15 cellular contexts compared by ENCODE assay signal in genomic region chr19:6378036-6378435, GRCh38. TPM values are rescaled to one million over a fixed set of nuclear protein-coding genes. Genes with fewer than 3 reads are reported as not detected.
DNase-seq lines count a peak whose midpoint lies in the region; ATAC-seq, FAIRE-seq and TF ChIP-seq lines count a peak whose summit lies in the region.
"Had no signal": no experiment of that assay in that cellular context is flagged by ENCODE, and none has a peak within 500 bp of the region (broad histone marks: within the 10 kb centered on the region; RNA-seq: fewer than 3 reads in every experiment).

No MANE protein-coding gene starts in this region.

- no peak for FAIRE-seq in GM12878 (lab: Jason Lieb, UNC)
- FAIRE-seq: GM12892, small intestine had no signal

- H3K27ac ChIP-seq in GM12878 (ENCODE audit: control insufficient read depth, insufficient read depth) (no peak overlapping the region), H9 (ENCODE audit: insufficient read length, low read depth, low read length) (no peak overlapping the region), adrenal gland (peak overlapping the region in 1 of 5 donors; percentile 52)

- H3K4me3 ChIP-seq in GM12878 (no peak overlapping the region), adrenal gland (no peak overlapping the region)
- H3K4me3 ChIP-seq: breast epithelium, lung had no signal

- H3K18ac ChIP-seq in H9 (ENCODE audit: insufficient read length, low read depth, low read length) = no peak overlapping the region

- H3K9me3 ChIP-seq in GM12878 (replicated peaks; ENCODE audit: control insufficient read depth, insufficient read depth, low read length) (peaks cover 1% of the 10 kb centered on the region; the same call in 1 of the 3 replicates), H9 (ENCODE audit: control insufficient read depth, low read depth, low read length) (no peaks in the 10 kb centered on the region), adrenal gland (replicated peaks in 1 of 3) (no peaks in the 10 kb centered on the region)
- H3K9me3 ChIP-seq: breast epithelium had no signal

- H2BK12ac ChIP-seq in H9 (ENCODE audit: insufficient read length, low read depth, low read length) = no peak overlapping the region

- H3K27me3 ChIP-seq in GM12878 (replicated peaks in 1 of 2; ENCODE audit: control insufficient read depth in 2 of 2, insufficient read depth in 2 of 2, low read length in 1 of 2) (no peaks in the 10 kb centered on the region), H9 (ENCODE audit: insufficient read depth, low read length) (no peaks in the 10 kb centered on the region), adrenal gland (no peaks in the 10 kb centered on the region)
- H3K27me3 ChIP-seq: breast epithelium had no signal

- no peak overlapping the region for H3K4ac ChIP-seq in H9 (ENCODE audit: low read depth, low read length)

- no peaks in the 10 kb centered on the region for H3K4me1 ChIP-seq in GM12878 (ENCODE audit: control insufficient read depth, insufficient read depth, low read length)
- no peaks in the 10 kb centered on the region for H3K4me1 ChIP-seq in H9 (ENCODE audit: insufficient read depth, low read length)
- H3K4me1 ChIP-seq in adrenal gland (replicated peaks in 1 of 2) = peaks cover 5% of the 10 kb centered on the region in 2 donors

- SMC1A ChIA-PET in GM12878 (lab: Charles Lee; ENCODE audit: uncharacterized antibody, unreplicated experiment) = no interaction called here

- WGBS in GM12878 (ENCODE audit: insufficient coverage, insufficient replicate concordance, low lambda C conversion rate, missing lambda C conversion rate) = 87% methylated on average over 7 of the region's 7 CpGs
- WGBS in H9 (ENCODE audit: extremely low coverage, insufficient read length, low lambda C conversion rate) = no CpG with 5 or more reads among the region's 7 CpGs
- 67 to 81% (median 74%) methylated on average over 3 to 7 of the region's 7 CpGs for WGBS in adrenal gland, 4 donors

- no peaks in the 10 kb centered on the region for H3K27me3 Mint-ChIP-seq in H9 (ENCODE audit: low read depth)
- H3K27me3 Mint-ChIP-seq: CD4-positive, alpha-beta memory T cell had no signal

- CTCF ChIA-PET in GM12878 (lab: Yijun Ruan, JAX) = no interaction called here

- H3K23ac ChIP-seq in H9 (ENCODE audit: insufficient read length, low read depth, low read length) = no peak overlapping the region

- no peak for TF ChIP-seq RAD21 in GM12878 (IDR thresholded peaks at IDR 0.05; ENCODE audit: insufficient read depth, low read depth, low read length)

- no peak overlapping the region for H2AFZ ChIP-seq in GM12878 (ENCODE audit: control insufficient read depth, low read depth, low read length)
- no peak overlapping the region for H2AFZ ChIP-seq in H9 (ENCODE audit: low read length)

- RAD21 ChIA-PET in GM12878 (lab: Charles Lee; ENCODE audit: unreplicated experiment) = no interaction called here

- H2BK15ac ChIP-seq in H9 (ENCODE audit: low read depth, low read length) = no peak overlapping the region

- no peaks in the 10 kb centered on the region for H4K20me1 ChIP-seq in GM12878 (ENCODE audit: control insufficient read depth, insufficient read depth)
- no peaks in the 10 kb centered on the region for H4K20me1 ChIP-seq in H9 (ENCODE audit: control insufficient read depth, insufficient read depth, insufficient read length)

- no peak overlapping the region for H4K91ac ChIP-seq in H9 (ENCODE audit: insufficient read length, low read depth, low read length)

- peaks cover 7 to 20% of the 10 kb centered on the region in 2 experiments for H3K4me1 Mint-ChIP-seq in H9

- DNase-seq in Caki2 (ENCODE audit: low read depth) = peak; percentile 15
- DNase-seq in GM12878 (ENCODE audit: low read depth, low spot score) = no peak
- peak; percentile 23 for DNase-seq in mucosa of gallbladder (ENCODE audit: low spot score)
- no peak for DNase-seq in H9
- DNase-seq in adrenal gland = no peak
- DNase-seq: activated T-cell treated with anti-CD3 and anti-CD28 coated beads, Interleukin-2, amount 50 U/mL, for 1 hour; CD4-positive, alpha-beta memory T cell; foreskin fibroblast; NCI-H2081 treated with DMSO at 0.1 percent for 48 hours; PC-3; small intestine had no signal

- H3K4me2 ChIP-seq in GM12878 (ENCODE audit: control insufficient read depth, insufficient read depth) (no peak overlapping the region), H9 (ENCODE audit: insufficient read depth, insufficient read length, low read length) (no peak overlapping the region)

- peaks cover 4% of the 10 kb centered on the region in 2 experiments; a peak in 4 of 5 replicates for H3K9me3 Mint-ChIP-seq in H9
- H3K9me3 Mint-ChIP-seq: CD4-positive, alpha-beta memory T cell had no signal

- no peak overlapping the region for H3K14ac ChIP-seq in H9 (ENCODE audit: insufficient read depth, low read length)

- no peak overlapping the region for H3T11ph ChIP-seq in H9 (ENCODE audit: low read length)

- in situ Hi-C loops in Caki2 (cut with HindIII; ENCODE audit: low pct_unique_long_range_greater_than_20kb, low sequenced_read_pairs) = no loop called here
- in situ Hi-C loops in GM12878 (cut with MboI) = no loop called here

- no peak overlapping the region for H3K4me3 Mint-ChIP-seq in H9
- H3K4me3 Mint-ChIP-seq: CD4-positive, alpha-beta memory T cell had no signal

- no peak overlapping the region for H3K56ac ChIP-seq in H9 (ENCODE audit: insufficient read length, low read depth, low read length)

- H3K79me2 ChIP-seq in GM12878 (ENCODE audit: control insufficient read depth, insufficient read depth, low read length) (no peaks in the 10 kb centered on the region; the same call in 1 of the 2 replicates), H9 (ENCODE audit: insufficient read depth, low read length) (no peaks in the 10 kb centered on the region)

- peak; percentile 33; the same call in 1 of the 2 replicates for TF ChIP-seq POLR2A in GM12878 (IDR thresholded peaks at IDR 0.05; ENCODE audit: low read depth, low read length)
- no peak for TF ChIP-seq POLR2A in adrenal gland (IDR thresholded peaks at IDR 0.05)

- H3K23me2 ChIP-seq in H9 (ENCODE audit: insufficient read length, low read depth, low read length, poor library complexity, severe bottlenecking) = no peaks in the 10 kb centered on the region

- 0 out of 7 replicates have a peak overlapping the region, but pooled peaks of 1 of the 3 experiments have one; percentile 28 for H3K27ac Mint-ChIP-seq in H9

- H4K8ac ChIP-seq in H9 (replicated peaks; ENCODE audit: insufficient read length, low read depth, low read length) = no peak overlapping the region

- no peak overlapping the region for H2BK120ac ChIP-seq in H9 (ENCODE audit: low read depth, low read length, poor library complexity, severe bottlenecking)

- no peak for TF ChIP-seq EP300 in GM12878 (IDR thresholded peaks at IDR 0.05; ENCODE audit: borderline replicate concordance in 1 of 2, control insufficient read depth in 1 of 2, low read depth in 2 of 2, low read length in 2 of 2)

- no peak for ATAC-seq in GM12878
- no peak for ATAC-seq in GM18870 (IDR thresholded peaks at IDR 0.05; ENCODE audit: unreplicated experiment)
- ATAC-seq: PC-3 had no signal

- no peak overlapping the region for H3K9ac ChIP-seq in GM12878 (ENCODE audit: control insufficient read depth, insufficient read depth, low read length)
- H3K9ac ChIP-seq in H9 (ENCODE audit: extremely low read depth, insufficient read length, low read length) = no peak overlapping the region

- BruUV-seq in GM12878 (replicated peaks; lab: Mats Ljungman, UMichigan) = no TSS peak

- TF ChIP-seq CTCF in GM12878 (IDR thresholded peaks at IDR 0.05 in 2 of 3, conservative IDR thresholded peaks at IDR 0.05 in 1 of 3; ENCODE audit: control insufficient read depth in 2 of 3, extremely low read depth in 1 of 3, insufficient read depth in 1 of 3, low read depth in 3 of 3, low read length in 3 of 3) (no peak), H9 (conservative IDR thresholded peaks at IDR 0.05) (no peak), adrenal gland (IDR thresholded peaks at IDR 0.05) (no peak)

- H3K36me3 Mint-ChIP-seq in H9 (ENCODE audit: insufficient read depth in 1 of 3, low read depth in 3 of 3) = peaks cover 34 to 45% (median 43%) of the 10 kb centered on the region in 3 experiments

- POLR2A ChIA-PET in GM12878 (lab: Charles Lee) = no interaction called here

- intact Hi-C loops in GM12878 (cut with micrococcal nuclease; ENCODE audit: unreplicated experiment) = no loop called here
- intact Hi-C loops in adrenal gland (cut with DNase I) = no loop called here

- no peak overlapping the region for H2BK20ac ChIP-seq in H9 (ENCODE audit: low read depth, low read length, poor library complexity, severe bottlenecking)

- no peak overlapping the region for H4K5ac ChIP-seq in H9 (ENCODE audit: insufficient read length, low read depth, low read length)

- H3K36me3 ChIP-seq in GM12878 (ENCODE audit: control insufficient read depth in 2 of 2, insufficient read depth in 2 of 2, low read length in 1 of 2) = peaks cover 17 to 23% of the 10 kb centered on the region in 2 experiments
- H3K36me3 ChIP-seq in adrenal gland (replicated peaks in 1 of 2) = peaks cover 0 to 52% of the 10 kb centered on the region in 2 donors

- H3K79me1 ChIP-seq in H9 (ENCODE audit: insufficient read depth, low read depth, low read length, poor library complexity, severe bottlenecking) = no peaks in the 10 kb centered on the region

- H2AK5ac ChIP-seq in H9 (ENCODE audit: insufficient read length, low read length) = no peak overlapping the region

- no peak overlapping the region for H2BK5ac ChIP-seq in H9 (ENCODE audit: insufficient read length, low read length)

RNA-seq across cellular contexts. Expression of gene PSPN, which starts 2.3 kb away (rescaled TPM):
- 0.07 and 0.17 TPM in 2 replicates for total RNA-seq in Caki2 (2014; rRNA removed; shearing (Covaris generic); ENCODE audit: low replicate concordance)
- total RNA-seq in GM12878 (2013; cell fraction: nucleolus; rRNA removed) = 3.3 and 4.4 TPM in 2 replicates
- total RNA-seq in GM12878 (2014; rRNA removed) (0.79 and 1.0 TPM in 2 replicates), GM12878 (2014; rRNA removed; fragmentation: Illumina TruSeq; extraction: Trizol) (0.67 and 0.83 TPM in 2 replicates), GM12878 (2021) (1.1 and 1.2 TPM in 2 replicates), mucosa of gallbladder (4.5 TPM), H9 (2021) (2.1 and 2.4 TPM in 2 replicates), adrenal gland (1 to 10 TPM in 6 of 8 donors, under 1 TPM in 2; 0.48 to 3.6 (median 1.2) TPM)
- 0.71 TPM for polyA plus RNA-seq in GM12878 (2011; ENCODE audit: low read depth)
- polyA plus RNA-seq in GM12878 (2011; rRNA removed) (0.50 and 0.84 TPM in 2 replicates), GM12878 (2014; fragmentation: Illumina TruSeq; extraction: Trizol) (0.41 and 0.65 TPM in 2 replicates), GM12878 (2014; fragmentation: Nextera tagmentation; extraction: Ambion mirVana) (under 1 TPM; 0.27 to 0.47 TPM), GM12878 (2014; rRNA removed) (0.58 and 0.81 TPM in 2 replicates), GM12878 (2016; fragmentation: Nextera tagmentation; extraction: Ambion mirVana) (1 to 10 TPM in 1 of 2 experiments, under 1 TPM in 1; 0.57 to 1.2 TPM), adrenal gland (1 to 10 TPM in 1 of 3 donors, under 1 TPM in 2; 0.67 to 2.3 (median 0.86) TPM)
- polyA plus RNA-seq in GM12878 (2011; cell fraction: cytosol; rRNA removed) = 0.93 and 0.95 TPM in 2 replicates
- 1.2 and 1.7 TPM in 2 replicates for polyA plus RNA-seq in GM12878 (2011; cell fraction: nucleus; rRNA removed)
- 0.77 and 0.84 TPM in 2 replicates for polyA plus RNA-seq in GM12878 (2012)
- 1.0 and 1.5 TPM in 2 replicates for polyA minus RNA-seq in GM12878 (2011; rRNA and poly(A)+ RNA removed)
- polyA minus RNA-seq in GM12878 (2011; cell fraction: cytosol; rRNA and poly(A)+ RNA removed) = 0.53 and 1.2 TPM in 2 replicates
- polyA minus RNA-seq in GM12878 (2011; cell fraction: nucleus; rRNA and poly(A)+ RNA removed) = 0.60 and 1.1 TPM in 2 replicates

RNA-seq across cellular contexts. Expression of gene ALKBH7, which starts 5.4 kb away (rescaled TPM):
- total RNA-seq in Caki2 (2014; rRNA removed; shearing (Covaris generic); ENCODE audit: low replicate concordance) = 55.3 and 62.4 TPM in 2 replicates
- total RNA-seq in GM12878 (2013; cell fraction: nucleolus; rRNA removed) = 6.6 and 7.0 TPM in 2 replicates
- total RNA-seq in GM12878 (2014; rRNA removed) = 57.7 and 64.9 TPM in 2 replicates
- total RNA-seq in GM12878 (2014; rRNA removed; fragmentation: Illumina TruSeq; extraction: Trizol) = 11.8 and 15.1 TPM in 2 replicates
- 82.5 and 89.6 TPM in 2 replicates for total RNA-seq in GM12878 (2021)
- polyA plus RNA-seq in GM12878 (2011; ENCODE audit: low read depth) = 11.3 TPM
- polyA plus RNA-seq in GM12878 (2011; rRNA removed) = 10.9 and 22.9 TPM in 2 replicates
- polyA plus RNA-seq in GM12878 (2011; cell fraction: cytosol; rRNA removed) = 54.3 and 71.1 TPM in 2 replicates
- polyA plus RNA-seq in GM12878 (2011; cell fraction: nucleus; rRNA removed) = 23.7 and 27.9 TPM in 2 replicates
- 60.4 and 60.9 TPM in 2 replicates for polyA plus RNA-seq in GM12878 (2012)
- polyA plus RNA-seq in GM12878 (2014; fragmentation: Illumina TruSeq; extraction: Trizol) = 0.98 and 7.0 TPM in 2 replicates
- polyA plus RNA-seq in GM12878 (2014; fragmentation: Nextera tagmentation; extraction: Ambion mirVana) = 1 to 10 TPM in 1 of 2 experiments, under 1 TPM in 1; 0.31 to 5.8 TPM
- polyA plus RNA-seq in GM12878 (2014; rRNA removed) = 58.7 and 69.6 TPM in 2 replicates
- 10 to 100 TPM; 52.3 to 63.6 TPM for polyA plus RNA-seq in GM12878 (2016; fragmentation: Nextera tagmentation; extraction: Ambion mirVana)
- 3.7 and 14.7 TPM in 2 replicates for polyA minus RNA-seq in GM12878 (2011; rRNA and poly(A)+ RNA removed)
- polyA minus RNA-seq in GM12878 (2011; cell fraction: cytosol; rRNA and poly(A)+ RNA removed) = 4.8 and 11.5 TPM in 2 replicates
- 4.0 and 5.6 TPM in 2 replicates for polyA minus RNA-seq in GM12878 (2011; cell fraction: nucleus; rRNA and poly(A)+ RNA removed)
- total RNA-seq in mucosa of gallbladder = 91.5 TPM
- total RNA-seq in H9 (2021) = 81.6 and 85.7 TPM in 2 replicates
- 100 to 1,000 TPM in 3 of 8 donors, 10 to 100 TPM in 5; 66.6 to 137 (median 89.1) TPM for total RNA-seq in adrenal gland
- 10 to 100 TPM in 2 of 3 donors, 1 to 10 TPM in 1; 3.2 to 59.2 (median 52.9) TPM for polyA plus RNA-seq in adrenal gland

RNA-seq across cellular contexts. Expression of gene GTF2F1, which starts 14.9 kb away (rescaled TPM):
- total RNA-seq in Caki2 (2014; rRNA removed; shearing (Covaris generic); ENCODE audit: low replicate concordance) = 37.4 and 44.0 TPM in 2 replicates
- total RNA-seq in GM12878 (2013; cell fraction: nucleolus; rRNA removed) = 14.1 and 18.4 TPM in 2 replicates
- total RNA-seq in GM12878 (2014; rRNA removed) (42.7 and 45.0 TPM in 2 replicates), GM12878 (2014; rRNA removed; fragmentation: Illumina TruSeq; extraction: Trizol) (55.4 and 57.3 TPM in 2 replicates), GM12878 (2021) (57.8 and 61.7 TPM in 2 replicates), mucosa of gallbladder (66.8 TPM), H9 (2021) (61.2 and 67.2 TPM in 2 replicates), adrenal gland (10 to 100 TPM; 29.0 to 67.3 (median 50.6) TPM)
- 32.2 TPM for polyA plus RNA-seq in GM12878 (2011; ENCODE audit: low read depth)
- polyA plus RNA-seq in GM12878 (2011; rRNA removed) (39.6 and 50.4 TPM in 2 replicates), GM12878 (2014; fragmentation: Illumina TruSeq; extraction: Trizol) (29.6 and 53.1 TPM in 2 replicates), GM12878 (2014; fragmentation: Nextera tagmentation; extraction: Ambion mirVana) (1 to 10 TPM; 4.5 to 8.7 TPM), GM12878 (2014; rRNA removed) (55.1 and 61.3 TPM in 2 replicates), GM12878 (2016; fragmentation: Nextera tagmentation; extraction: Ambion mirVana) (10 to 100 TPM; 39.2 to 46.7 TPM), adrenal gland (10 to 100 TPM; 57.1 to 79.1 (median 73.1) TPM)
- polyA plus RNA-seq in GM12878 (2011; cell fraction: cytosol; rRNA removed) = 65.1 and 90.7 TPM in 2 replicates
- polyA plus RNA-seq in GM12878 (2011; cell fraction: nucleus; rRNA removed) = 34.5 and 62.4 TPM in 2 replicates
- polyA plus RNA-seq in GM12878 (2012) = 59.6 and 77.8 TPM in 2 replicates
- polyA minus RNA-seq in GM12878 (2011; rRNA and poly(A)+ RNA removed) = 44.7 and 60.2 TPM in 2 replicates
- polyA minus RNA-seq in GM12878 (2011; cell fraction: cytosol; rRNA and poly(A)+ RNA removed) = 25.7 and 26.8 TPM in 2 replicates
- 8.1 and 13.3 TPM in 2 replicates for polyA minus RNA-seq in GM12878 (2011; cell fraction: nucleus; rRNA and poly(A)+ RNA removed)

RNA-seq across cellular contexts. Expression of gene CLPP, which starts 16.7 kb away (rescaled TPM):
- 50.5 and 55.4 TPM in 2 replicates for total RNA-seq in Caki2 (2014; rRNA removed; shearing (Covaris generic); ENCODE audit: low replicate concordance)
- total RNA-seq in GM12878 (2013; cell fraction: nucleolus; rRNA removed) = 12.8 and 23.9 TPM in 2 replicates
- total RNA-seq in GM12878 (2014; rRNA removed) = 138 and 162 TPM in 2 replicates
- 57.1 and 62.7 TPM in 2 replicates for total RNA-seq in GM12878 (2014; rRNA removed; fragmentation: Illumina TruSeq; extraction: Trizol)
- total RNA-seq in GM12878 (2021) = 137 and 151 TPM in 2 replicates
- 23.7 TPM for polyA plus RNA-seq in GM12878 (2011; ENCODE audit: low read depth)
- 37.8 and 89.2 TPM in 2 replicates for polyA plus RNA-seq in GM12878 (2011; rRNA removed)
- 210 and 376 TPM in 2 replicates for polyA plus RNA-seq in GM12878 (2011; cell fraction: cytosol; rRNA removed)
- polyA plus RNA-seq in GM12878 (2011; cell fraction: nucleus; rRNA removed) = 132 and 167 TPM in 2 replicates
- polyA plus RNA-seq in GM12878 (2012) = 91.2 and 95.4 TPM in 2 replicates
- polyA plus RNA-seq in GM12878 (2014; fragmentation: Illumina TruSeq; extraction: Trizol) = 7.4 and 37.6 TPM in 2 replicates
- 1 to 10 TPM; 4.6 to 9.8 TPM for polyA plus RNA-seq in GM12878 (2014; fragmentation: Nextera tagmentation; extraction: Ambion mirVana)
- 157 and 176 TPM in 2 replicates for polyA plus RNA-seq in GM12878 (2014; rRNA removed)
- 100 to 1,000 TPM; 157 to 170 TPM for polyA plus RNA-seq in GM12878 (2016; fragmentation: Nextera tagmentation; extraction: Ambion mirVana)
- 32.8 and 79.7 TPM in 2 replicates for polyA minus RNA-seq in GM12878 (2011; rRNA and poly(A)+ RNA removed)
- 30.9 and 36.9 TPM in 2 replicates for polyA minus RNA-seq in GM12878 (2011; cell fraction: cytosol; rRNA and poly(A)+ RNA removed)
- polyA minus RNA-seq in GM12878 (2011; cell fraction: nucleus; rRNA and poly(A)+ RNA removed) = 10.3 and 20.2 TPM in 2 replicates
- 75.5 TPM for total RNA-seq in mucosa of gallbladder
- 91.6 and 94.3 TPM in 2 replicates for total RNA-seq in H9 (2021)
- 100 to 1,000 TPM in 5 of 8 donors, 10 to 100 TPM in 3; 90.2 to 151 (median 106) TPM for total RNA-seq in adrenal gland
- 10 to 100 TPM; 35.7 to 69.8 (median 57.2) TPM for polyA plus RNA-seq in adrenal gland

RNA-seq across cellular contexts. Expression of gene ACER1, which starts 44.6 kb away (rescaled TPM):
- total RNA-seq in Caki2 (2014; rRNA removed; shearing (Covaris generic); ENCODE audit: low replicate concordance) = not detected in 2 replicates
- total RNA-seq in GM12878 (2013; cell fraction: nucleolus; rRNA removed) = not detected in 2 replicates
- total RNA-seq in GM12878 (2014; rRNA removed) = not detected in 2 replicates
- not detected in 2 replicates for total RNA-seq in GM12878 (2014; rRNA removed; fragmentation: Illumina TruSeq; extraction: Trizol)
- not detected in 2 replicates for total RNA-seq in GM12878 (2021)
- polyA plus RNA-seq in GM12878 (2011; ENCODE audit: low read depth) = not detected
- polyA plus RNA-seq in GM12878 (2011; rRNA removed) = not detected in 2 replicates
- polyA plus RNA-seq in GM12878 (2011; cell fraction: cytosol; rRNA removed) = 0.03 and 0.07 TPM in 2 replicates
- not detected in 2 replicates for polyA plus RNA-seq in GM12878 (2011; cell fraction: nucleus; rRNA removed)
- not detected in 2 replicates for polyA plus RNA-seq in GM12878 (2012)
- polyA plus RNA-seq in GM12878 (2014; fragmentation: Illumina TruSeq; extraction: Trizol) = not detected in 2 replicates
- not detected for polyA plus RNA-seq in GM12878 (2014; fragmentation: Nextera tagmentation; extraction: Ambion mirVana)
- not detected in 2 replicates for polyA plus RNA-seq in GM12878 (2014; rRNA removed)
- not detected for polyA plus RNA-seq in GM12878 (2016; fragmentation: Nextera tagmentation; extraction: Ambion mirVana)
- polyA minus RNA-seq in GM12878 (2011; rRNA and poly(A)+ RNA removed) = not detected in 2 replicates
- not detected in 2 replicates for polyA minus RNA-seq in GM12878 (2011; cell fraction: cytosol; rRNA and poly(A)+ RNA removed)
- polyA minus RNA-seq in GM12878 (2011; cell fraction: nucleus; rRNA and poly(A)+ RNA removed) = not detected in 2 replicates
- total RNA-seq in mucosa of gallbladder = 0.14 TPM
- not detected in 2 replicates for total RNA-seq in H9 (2021)
- total RNA-seq in adrenal gland = not detected
- polyA plus RNA-seq in adrenal gland = under 1 TPM in 1 of 3 donors, not detected in 2; 0.16 TPM
- total RNA-seq: lung, PC-3 had no signal

Comparison
In these comparisons a context has a peak if more than half of its experiments do, and no peak if none do; other contexts are left out.
1. DNase-seq: peak in Caki2 (single experiment) and mucosa of gallbladder (single experiment); none in GM12878 (single experiment), H9 (single experiment) and adrenal gland (0 of 7).